16 cellular contexts compared by ENCODE assay signal in the genomic region with DNA sequence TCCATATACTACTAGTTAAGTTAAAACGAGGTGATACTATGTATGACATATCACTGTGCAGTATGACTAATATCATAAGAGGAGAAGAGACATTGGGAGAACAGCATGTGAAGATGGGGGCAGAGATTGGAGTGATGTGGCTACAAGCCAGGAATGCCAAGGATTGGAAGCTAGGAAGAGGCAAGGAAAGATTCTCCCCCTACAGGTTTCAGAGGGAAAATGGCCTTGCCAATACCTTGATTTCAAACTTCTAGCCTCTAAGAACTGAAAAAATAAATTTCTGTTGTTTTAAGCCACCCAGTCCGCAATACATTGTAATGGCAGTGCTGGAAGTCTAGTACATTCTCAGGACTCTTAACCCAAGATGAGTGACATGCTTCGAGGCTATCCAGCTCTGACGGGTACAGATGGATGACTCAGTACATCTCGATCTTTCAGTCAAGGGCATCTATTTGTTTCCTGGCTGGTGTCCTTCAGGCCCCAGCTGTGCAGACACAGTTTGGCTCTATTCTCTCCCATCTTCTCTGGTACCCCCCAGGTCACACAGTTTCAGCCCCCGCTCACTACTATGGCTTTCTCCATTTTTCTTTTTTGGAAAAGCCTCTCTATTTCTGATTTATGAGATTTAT. TPM values are rescaled to one million over a fixed set of nuclear protein-coding genes. Genes with fewer than 3 reads are reported as not detected.
DNase-seq lines count a peak whose midpoint lies in the region; ATAC-seq and TF ChIP-seq lines count a peak whose summit lies in the region.
"Had no signal": no experiment of that assay in that cellular context is flagged by ENCODE, and none has a peak within 500 bp of the region (broad histone marks: within the 10 kb centered on the region; RNA-seq: fewer than 3 reads in every experiment).

No MANE protein-coding gene starts in this region.

- no peaks in the 10 kb centered on the region for H3K79me2 ChIP-seq in ACC112 (ENCODE audit: control insufficient read depth, insufficient read depth, low read length, unreplicated experiment)
- H3K79me2 ChIP-seq in GM23338 (replicated peaks; ENCODE audit: insufficient read depth), result no peaks in the 10 kb centered on the region
- no peaks in the 10 kb centered on the region for H3K79me2 ChIP-seq in SK-N-SH (ENCODE audit: insufficient read depth)

- H3K4me2 ChIP-seq in GM23338 (no peak overlapping the region), SK-N-SH (no peak overlapping the region)

- H3K36me3 Mint-ChIP-seq in GM23338 (ENCODE audit: low read depth) (no peaks in the 10 kb centered on the region), CD14-positive monocyte (no peaks in the 10 kb centered on the region)
- H3K36me3 Mint-ChIP-seq: CD4-positive, CD25-positive, alpha-beta regulatory T cell had no signal

- H3K27me3 Mint-ChIP-seq in GM23338 (ENCODE audit: insufficient read depth, low read depth, poor library complexity) (no peaks in the 10 kb centered on the region), CD14-positive monocyte (ENCODE audit: low read depth in 3 of 3) (no peaks in the 10 kb centered on the region)
- H3K27me3 Mint-ChIP-seq: activated naive CD4-positive, alpha-beta T cell treated with anti-CD3 and anti-CD28 coated beads, Interleukin-2, amount 10 ng/mL, durations not matched to agents 7 days and 5 days; CD4-positive, CD25-positive, alpha-beta regulatory T cell had no signal

- peak; percentile 54 to 57 for TF ChIP-seq CTCF in GM23338 (conservative IDR thresholded peaks at IDR 0.05; ENCODE audit: low read depth in 2 of 2)
- TF ChIP-seq CTCF in SK-N-SH (IDR thresholded peaks at IDR 0.05), result peak; percentile 37
- TF ChIP-seq CTCF in foreskin keratinocyte (conservative IDR thresholded peaks at IDR 0.05), result peak; percentile 46
- TF ChIP-seq CTCF in CD14-positive monocyte (IDR thresholded peaks at IDR 0.05), result no peak

- H3K27me3 ChIP-seq in ACC112 (ENCODE audit: insufficient read depth, low read length) (no peaks in the 10 kb centered on the region), GM23338 (ENCODE audit: insufficient read depth) (no peaks in the 10 kb centered on the region), SK-N-SH (ENCODE audit: insufficient read depth) (no peaks in the 10 kb centered on the region), foreskin keratinocyte (no peaks in the 10 kb centered on the region)

- DNase-seq in GM23338 (ENCODE audit: low spot score) (peak; percentile 70), SK-N-SH (no peak), foreskin keratinocyte (peak in 1 of 2 donors; percentile 55), DMS153 treated with DMSO at 0.1 percent for 48 hours (lab: John Stamatoyannopoulos, UW; ENCODE audit: unreplicated experiment) (no peak), CD14-positive monocyte (ENCODE audit: low spot score) (no peak)
- DNase-seq: activated CD8-positive, alpha-beta T cell treated with anti-CD3 and anti-CD28 coated beads, Interleukin-2, amount 10 ng/mL, durations not matched to agents 7 days and 5 days; activated naive CD4-positive, alpha-beta T cell treated with anti-CD3 and anti-CD28 coated beads, Interleukin-2, amount 10 ng/mL, durations not matched to agents 7 days and 5 days; CD4-positive, CD25-positive, alpha-beta regulatory T cell; mucosa of descending colon; stimulated activated CD4-positive, alpha-beta T cell treated with anti-CD3 and anti-CD28 coated beads, Interleukin-1b, Interleukin-23, amount 100 ng/mL, for 48 hours; T-helper 9 cell had no signal

- H3K4me1 Mint-ChIP-seq in GM23338 (no peaks in the 10 kb centered on the region), CD14-positive monocyte (no peaks in the 10 kb centered on the region)

- intact Hi-C loops in CD14-positive monocyte (cut with micrococcal nuclease), result no loop called here

- no peaks in the 10 kb centered on the region for H3F3A ChIP-seq in GM23338 (replicated peaks; ENCODE audit: low read depth)
- H3F3A ChIP-seq in SK-N-SH (replicated peaks; ENCODE audit: insufficient read depth), result peaks cover 4% of the 10 kb centered on the region

- H3K27ac ChIP-seq in ACC112 (ENCODE audit: low read depth, low read length) (no peak overlapping the region), GM23338 (ENCODE audit: low read depth) (no peak overlapping the region), SK-N-SH (ENCODE audit: low read depth in 2 of 2, low read length in 1 of 2) (no peak overlapping the region), foreskin keratinocyte (no peak overlapping the region)

- no peaks in the 10 kb centered on the region for H3K36me3 ChIP-seq in ACC112 (ENCODE audit: insufficient read depth, low read length)
- H3K36me3 ChIP-seq in GM23338 (ENCODE audit: insufficient read depth), result no peaks in the 10 kb centered on the region
- no peaks in the 10 kb centered on the region for H3K36me3 ChIP-seq in SK-N-SH (replicated peaks in 1 of 2; ENCODE audit: control insufficient read depth in 1 of 2, insufficient read depth in 2 of 2, low read length in 1 of 2)

- peak; percentile 79 for ATAC-seq in GM23338
- ATAC-seq in foreskin keratinocyte, result peak; percentile 70
- ATAC-seq in HG03342 (IDR thresholded peaks at IDR 0.05; ENCODE audit: unreplicated experiment), result no peak
- no peak for ATAC-seq in GM18909 (IDR thresholded peaks at IDR 0.05; ENCODE audit: poor library complexity, unreplicated experiment)
- ATAC-seq: activated CD8-positive, alpha-beta T cell treated with anti-CD3 and anti-CD28 coated beads, Interleukin-2, amount 10 ng/mL, durations not matched to agents 7 days and 5 days; mucosa of descending colon had no signal

- H3K9me3 Mint-ChIP-seq in GM23338 (no peaks in the 10 kb centered on the region), CD14-positive monocyte (peaks cover 0 to 5% (median 0%) of the 10 kb centered on the region in 7 donors)

- CTCF ChIA-PET in SK-N-SH (lab: Yijun Ruan, JAX), result no interaction called here

- H2AFZ ChIP-seq in ACC112 (ENCODE audit: low read length, unreplicated experiment) (peak overlapping the region; percentile 67), GM23338 (0 out of 2 replicates have a peak overlapping the region, but pooled peaks have one; percentile 69), SK-N-SH (ENCODE audit: low read depth) (no peak overlapping the region)

- 77% methylated on average over 6 of the region's 6 CpGs for WGBS in SK-N-SH (ENCODE audit: low lambda C conversion rate)

- H3K4me1 ChIP-seq in ACC112 (ENCODE audit: control insufficient read depth, insufficient read depth, low read length, unreplicated experiment) (no peaks in the 10 kb centered on the region), GM23338 (ENCODE audit: insufficient read depth) (no peaks in the 10 kb centered on the region), SK-N-SH (ENCODE audit: control insufficient read depth in 1 of 2, insufficient read depth in 2 of 2, low read depth in 1 of 2, low read length in 1 of 2) (no peaks in the 10 kb centered on the region), foreskin keratinocyte (no peaks in the 10 kb centered on the region)

- H3K9me2 ChIP-seq in GM23338 (ENCODE audit: insufficient read depth), result no peaks in the 10 kb centered on the region
- H3K9me2 ChIP-seq in SK-N-SH, result no peaks in the 10 kb centered on the region

- H3K9ac ChIP-seq in SK-N-SH, result no peak overlapping the region

- H3K9me3 ChIP-seq in SK-N-SH, result no peaks in the 10 kb centered on the region
- H3K9me3 ChIP-seq: mucosa of descending colon had no signal

- POLR2A ChIA-PET in SK-N-SH (lab: Yijun Ruan, JAX), result no interaction called here

- H3K4me3 ChIP-seq in ACC112 (ENCODE audit: low read depth, low read length) (no peak overlapping the region), GM23338 (no peak overlapping the region), SK-N-SH (ENCODE audit: low read depth in 2 of 2, low read length in 1 of 2) (no peak overlapping the region)
- H3K4me3 ChIP-seq: mucosa of descending colon had no signal

- no peak for TF ChIP-seq EP300 in SK-N-SH (IDR thresholded peaks at IDR 0.05; ENCODE audit: borderline replicate concordance in 1 of 2, low read depth in 1 of 2, low read length in 1 of 2)

- no peak overlapping the region for H3K4me3 Mint-ChIP-seq in GM23338
- H3K4me3 Mint-ChIP-seq in CD14-positive monocyte, result no peak overlapping the region
- H3K4me3 Mint-ChIP-seq: activated CD8-positive, alpha-beta T cell treated with anti-CD3 and anti-CD28 coated beads, Interleukin-2, amount 10 ng/mL, durations not matched to agents 7 days and 5 days; activated naive CD4-positive, alpha-beta T cell treated with anti-CD3 and anti-CD28 coated beads, Interleukin-2, amount 10 ng/mL, durations not matched to agents 7 days and 5 days; CD4-positive, CD25-positive, alpha-beta regulatory T cell had no signal

- H4K20me1 ChIP-seq in GM23338 (replicated peaks; ENCODE audit: insufficient read depth) (no peaks in the 10 kb centered on the region), SK-N-SH (ENCODE audit: insufficient read depth) (no peaks in the 10 kb centered on the region)

- H3K27ac Mint-ChIP-seq in GM23338, result no peak overlapping the region
- no peak overlapping the region for H3K27ac Mint-ChIP-seq in CD14-positive monocyte
- H3K27ac Mint-ChIP-seq: activated CD8-positive, alpha-beta T cell treated with anti-CD3 and anti-CD28 coated beads, Interleukin-2, amount 10 ng/mL, durations not matched to agents 7 days and 5 days; activated naive CD4-positive, alpha-beta T cell treated with anti-CD3 and anti-CD28 coated beads, Interleukin-2, amount 10 ng/mL, durations not matched to agents 7 days and 5 days; CD4-positive, CD25-positive, alpha-beta regulatory T cell had no signal

- no peak for TF ChIP-seq RAD21 in SK-N-SH (IDR thresholded peaks at IDR 0.05; ENCODE audit: low read length)

TF ChIP-seq in GM23338, 12 proteins besides CTCF, POLR2A, EP300 and RAD21:
- TF ChIP-seq ZNF114 (CRISPR knock-in tag; IDR thresholded peaks at IDR 0.05), result no peak

TF ChIP-seq in SK-N-SH, 30 proteins besides CTCF, POLR2A, EP300 and RAD21 (continues in another document):
- TF ChIP-seq USF2 (IDR thresholded peaks at IDR 0.05; ENCODE audit: borderline replicate concordance, low read depth, low read length) (no peak), YY1 (IDR thresholded peaks at IDR 0.05; ENCODE audit: low read depth) (no peak), FOSL2 (IDR thresholded peaks at IDR 0.05; ENCODE audit: borderline replicate concordance, low read depth) (no peak), SMC3 (IDR thresholded peaks at IDR 0.05; ENCODE audit: low read depth, low read length) (no peak)

RNA-seq across cellular contexts. Expression of gene THEMIS, which starts 55.5 kb away (rescaled TPM):
- not detected in 2 replicates for total RNA-seq in GM23338 (2014; rRNA removed; shearing (Covaris generic))
- polyA plus RNA-seq in GM23338 (2016; fragmentation: Nextera tagmentation; extraction: Ambion mirVana) (not detected in 2 replicates), SK-N-SH (2012; rRNA removed) (not detected in 2 replicates), foreskin keratinocyte (not detected in 2 replicates), CD14-positive monocyte (under 1 TPM; 0.13 to 0.16 TPM)
- not detected in 2 replicates for polyA plus RNA-seq in SK-N-SH (2012; cell fraction: cytosol; rRNA removed)
- polyA plus RNA-seq in SK-N-SH (2012; cell fraction: nucleus; rRNA removed), result not detected in 2 replicates
- not detected in 2 replicates for total RNA-seq in foreskin keratinocyte
- total RNA-seq: fibroblast of lung, pulmonary artery endothelial cell had no signal
- polyA plus RNA-seq: fibroblast of lung had no signal

Comparison
In these comparisons a context has a peak if more than half of its experiments do, and no peak if none do; other contexts are left out.
1. ATAC-seq: peak in GM23338 (single experiment) and foreskin keratinocyte (single experiment); none in HG03342 (single experiment) and GM18909 (single experiment).